In the genomic region with DNA sequence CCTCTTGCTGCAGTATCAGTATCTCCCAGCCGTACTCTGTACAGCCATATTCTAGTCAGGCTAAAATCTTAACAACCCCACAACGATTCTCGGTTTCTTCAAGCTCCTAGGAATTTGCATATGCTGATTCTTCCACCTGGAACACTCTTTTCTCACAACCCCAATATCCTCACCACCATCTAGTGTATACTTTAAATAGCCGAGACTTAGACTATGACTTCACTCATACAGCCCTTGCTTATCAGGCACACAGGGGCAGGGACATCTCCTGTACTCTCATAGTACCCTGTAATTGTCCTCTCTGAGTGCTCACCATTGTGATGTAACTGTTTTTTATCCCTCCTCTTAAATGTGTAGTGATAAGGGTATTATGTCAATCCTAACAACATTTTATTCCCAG, we compare ENCODE assay signal across 24 cellular contexts.
"Had no signal": no experiment of that assay in that cellular context is flagged by ENCODE, and none has a peak within 500 bp of the region (broad histone marks: within the 10 kb centered on the region; RNA-seq: fewer than 3 reads in every experiment).

No MANE protein-coding gene starts in this region.

- H3K27ac ChIP-seq: body of pancreas, esophagus muscularis mucosa, foreskin keratinocyte, gastrocnemius medialis, heart left ventricle had no signal

- H3K36me3 ChIP-seq: esophagus muscularis mucosa, gastrocnemius medialis, heart left ventricle had no signal

- H3K4me1 ChIP-seq: body of pancreas, esophagus muscularis mucosa, foreskin keratinocyte, gastrocnemius medialis, heart left ventricle had no signal

- DNase-seq: activated CD4-positive, alpha-beta T cell treated with anti-CD3 and anti-CD28 coated beads for 48 hours; activated CD4-positive, alpha-beta T cell treated with anti-CD3 and anti-CD28 coated beads, Interleukin-2, amount 50 U/mL, for 1 hour; activated CD4-positive, alpha-beta T cell treated with anti-CD3 and anti-CD28 coated beads, Interleukin-2, amount 50 U/mL, for 48 hours; activated CD8-positive, alpha-beta memory T cell treated with anti-CD3 and anti-CD28 coated beads for 24 hours; activated CD8-positive, alpha-beta T cell treated with anti-CD3 and anti-CD28 coated beads for 36 hours; activated gamma-delta T cell; activated naive CD4-positive, alpha-beta T cell; activated naive CD4-positive, alpha-beta T cell treated with anti-CD3 and anti-CD28 coated beads, Interleukin-2, amount 10 ng/mL, durations not matched to agents 7 days and 5 days; activated T-cell treated with anti-CD3 and anti-CD28 coated beads, Interleukin-2, amount 50 U/mL, for 72 hours; amniotic stem cell; anterior cingulate cortex; body of pancreas; caudate nucleus; cortex of kidney; dermis blood vessel endothelial cell; effector CD4-positive, alpha-beta T cell; effector memory CD8-positive, alpha-beta T cell; erythroblast; foreskin keratinocyte; gastrocnemius medialis; glutamatergic neuron; heart left ventricle; T-helper 2 cell had no signal

- ATAC-seq: activated CD8-positive, alpha-beta T cell treated with anti-CD3 and anti-CD28 coated beads for 36 hours; activated T-cell treated with anti-CD3 and anti-CD28 coated beads, Interleukin-2, amount 50 U/mL, for 72 hours; body of pancreas; effector memory CD8-positive, alpha-beta T cell; foreskin keratinocyte; gastrocnemius medialis; heart left ventricle had no signal

- H3K9me3 ChIP-seq: body of pancreas, esophagus muscularis mucosa, gastrocnemius medialis, heart left ventricle had no signal

- H3K27me3 ChIP-seq: body of pancreas, esophagus muscularis mucosa, foreskin keratinocyte, gastrocnemius medialis, heart left ventricle had no signal

- H3K4me3 ChIP-seq: body of pancreas, esophagus muscularis mucosa, gastrocnemius medialis, heart left ventricle had no signal
